ENCODE assay signal across 27 cellular contexts in genomic region chr19:3452456-3453068, GRCh38. TPM values are rescaled to one million over a fixed set of nuclear protein-coding genes. Genes with fewer than 3 reads are reported as not detected.
DNase-seq lines count a peak whose midpoint lies in the region; ATAC-seq and TF ChIP-seq lines count a peak whose summit lies in the region.
"Had no signal": no experiment of that assay in that cellular context is flagged by ENCODE, and none has a peak within 500 bp of the region (broad histone marks: within the 10 kb centered on the region; RNA-seq: fewer than 3 reads in every experiment).

No MANE protein-coding gene starts in this region.

- H3K27ac ChIP-seq in RWPE1 (peak overlapping the region; percentile 89), gastroesophageal sphincter (peak overlapping the region in 3 of 4 donors; percentile 85 to 92 (median 87)), stomach smooth muscle (ENCODE audit: low read length) (peak overlapping the region; percentile 24)
- H3K27ac ChIP-seq: foreskin keratinocyte, lower lobe of right lung, neutrophil had no signal

- 83 to 86% methylated on average over 7 to 13 of the region's 35 CpGs for WGBS in gastroesophageal sphincter (ENCODE audit: low coverage in 1 of 2), 2 donors

- H3K9me3 ChIP-seq in gastroesophageal sphincter (no peaks in the 10 kb centered on the region), stomach smooth muscle (ENCODE audit: control insufficient read depth in 2 of 2, low read length in 2 of 2) (no peaks in the 10 kb centered on the region)
- H3K9me3 ChIP-seq: HAP-1, lower lobe of right lung, neutrophil, spleen had no signal

- CTCF ChIA-PET in RWPE1 (lab: Yijun Ruan, JAX): no interaction called here

- H3K27ac Mint-ChIP-seq in CD14-positive monocyte (peak overlapping the region in 4 of 7 donors; percentile 13 to 46 (median 33)), nephron progenitor cell (no peak overlapping the region)
- H3K27ac Mint-ChIP-seq: CD4-positive, alpha-beta memory T cell; stimulated activated naive CD8-positive, alpha-beta T cell treated with anti-CD3 and anti-CD28 coated beads, Interleukin-15, Interleukin-2, amounts not matched to agents 100 ng/mL and 50 ng/mL, for 24 hours had no signal

- TF ChIP-seq EP300 in gastroesophageal sphincter (IDR thresholded peaks at IDR 0.05): no peak

- H3K4me1 ChIP-seq in gastroesophageal sphincter (peaks cover 0 to 64% (median 14%) of the 10 kb centered on the region in 3 donors), stomach smooth muscle (ENCODE audit: control insufficient read depth, insufficient read depth, low read length) (peaks cover 13% of the 10 kb centered on the region)
- H3K4me1 ChIP-seq: foreskin keratinocyte, HAP-1 had no signal

- no peak for TF ChIP-seq CTCF in CD14-positive monocyte (IDR thresholded peaks at IDR 0.05)
- no peak for TF ChIP-seq CTCF in RWPE1 (conservative IDR thresholded peaks at IDR 0.05; ENCODE audit: low read depth)
- no peak for TF ChIP-seq CTCF in gastroesophageal sphincter (IDR thresholded peaks at IDR 0.05)
- no peak for TF ChIP-seq CTCF in nephron progenitor cell (IDR thresholded peaks at IDR 0.05)

- H3K27me3 Mint-ChIP-seq in CD14-positive monocyte (ENCODE audit: low read depth in 3 of 3) (no peaks in the 10 kb centered on the region), nephron progenitor cell (ENCODE audit: low read depth, poor library complexity) (peaks cover 4% of the 10 kb centered on the region)
- H3K27me3 Mint-ChIP-seq: CD4-positive, alpha-beta memory T cell; stimulated activated naive CD8-positive, alpha-beta T cell treated with anti-CD3 and anti-CD28 coated beads, Interleukin-15, Interleukin-2, amounts not matched to agents 100 ng/mL and 50 ng/mL, for 24 hours had no signal

- H3K9me3 Mint-ChIP-seq in CD14-positive monocyte: no peaks in the 10 kb centered on the region
- H3K9me3 Mint-ChIP-seq in nephron progenitor cell: no peaks in the 10 kb centered on the region
- H3K9me3 Mint-ChIP-seq: activated T-cell treated with anti-CD3 and anti-CD28 coated beads, Interleukin-2, amount 50 U/mL, for 4 hours; CD4-positive, alpha-beta memory T cell; stimulated activated naive CD8-positive, alpha-beta T cell treated with anti-CD3 and anti-CD28 coated beads, Interleukin-15, Interleukin-2, amounts not matched to agents 100 ng/mL and 50 ng/mL, for 24 hours had no signal

- no peak for TF ChIP-seq POLR2A in gastroesophageal sphincter (IDR thresholded peaks at IDR 0.05)

- H3K27me3 ChIP-seq in gastroesophageal sphincter (no peaks in the 10 kb centered on the region), stomach smooth muscle (ENCODE audit: control insufficient read depth in 1 of 2, insufficient read depth in 2 of 2, low read length in 2 of 2) (no peaks in the 10 kb centered on the region)
- H3K27me3 ChIP-seq: foreskin keratinocyte, neutrophil, spleen had no signal

- H3K36me3 Mint-ChIP-seq in CD14-positive monocyte (peaks cover 44 to 82% of the 10 kb centered on the region in 2 donors), nephron progenitor cell (ENCODE audit: low read depth) (peaks cover 4% of the 10 kb centered on the region)

- no peaks in the 10 kb centered on the region for H3K4me1 Mint-ChIP-seq in CD14-positive monocyte
- H3K4me1 Mint-ChIP-seq in nephron progenitor cell: peaks cover 17% of the 10 kb centered on the region
- H3K4me1 Mint-ChIP-seq: CD4-positive, alpha-beta memory T cell had no signal

- in situ Hi-C loops in G401 (cut with HindIII; ENCODE audit: low sequenced_read_pairs): no loop called here

- POLR2A ChIA-PET in RWPE1 (lab: Yijun Ruan, JAX; ENCODE audit: low non-redundant PET): no interaction called here

- H3K4me3 Mint-ChIP-seq in CD14-positive monocyte (no peak overlapping the region), nephron progenitor cell (no peak overlapping the region)
- H3K4me3 Mint-ChIP-seq: activated T-cell treated with anti-CD3 and anti-CD28 coated beads, Interleukin-2, amount 50 U/mL, for 4 hours; CD4-positive, alpha-beta memory T cell; stimulated activated naive CD8-positive, alpha-beta T cell treated with anti-CD3 and anti-CD28 coated beads, Interleukin-15, Interleukin-2, amounts not matched to agents 100 ng/mL and 50 ng/mL, for 24 hours had no signal

- intact Hi-C loops in CD14-positive monocyte (cut with micrococcal nuclease): no loop called here

- no peak for DNase-seq in CD14-positive monocyte (ENCODE audit: low spot score)
- no peak for DNase-seq in RWPE1 (ENCODE audit: low spot score)
- no peak for DNase-seq in G401 (ENCODE audit: low spot score)
- DNase-seq in nephron progenitor cell: no peak
- DNase-seq: activated CD4-positive, alpha-beta T cell treated with anti-CD3 and anti-CD28 coated beads for 1 hour; activated CD8-positive, alpha-beta memory T cell treated with anti-CD3 and anti-CD28 coated beads for 24 hours; activated naive CD4-positive, alpha-beta T cell; activated T-cell treated with anti-CD3 and anti-CD28 coated beads, Interleukin-2, amount 50 U/mL, for 4 hours; amniotic stem cell; central memory CD4-positive, alpha-beta T cell; DMS153; foreskin keratinocyte; hippocampal formation; lower lobe of right lung; NCI-H2081 treated with DMSO at 0.1 percent for 48 hours; NCI-H446; SIG-M5; spleen; stimulated activated CD4-positive, alpha-beta T cell treated with anti-CD3 and anti-CD28 coated beads, Interleukin-4, amount 100 ng/mL, for 1 hour; T-helper 1 cell had no signal

- peaks cover 0 to 99% of the 10 kb centered on the region in 2 donors for H3K36me3 ChIP-seq in gastroesophageal sphincter
- peaks cover 40 to 43% of the 10 kb centered on the region in 2 donors for H3K36me3 ChIP-seq in stomach smooth muscle (ENCODE audit: control insufficient read depth in 2 of 2, insufficient read depth in 2 of 2, low read length in 2 of 2)

- H3K4me3 ChIP-seq in gastroesophageal sphincter (no peak overlapping the region), stomach smooth muscle (ENCODE audit: low read length in 2 of 2) (no peak overlapping the region)
- H3K4me3 ChIP-seq: HAP-1, lower lobe of right lung, spleen had no signal

- H3K9ac ChIP-seq in stomach smooth muscle (ENCODE audit: low read length in 2 of 2): no peak overlapping the region

- ATAC-seq in gastroesophageal sphincter (no peak), HG03097 (IDR thresholded peaks at IDR 0.05; ENCODE audit: low FRiP score, unreplicated experiment) (no peak)
- ATAC-seq: activated T-cell treated with anti-CD3 and anti-CD28 coated beads, Interleukin-2, amount 50 U/mL, for 4 hours; foreskin keratinocyte; lower lobe of right lung had no signal

RNA-seq across cellular contexts. Expression of gene SMIM24, which starts 27.8 kb away (rescaled TPM):
- under 1 TPM in 1 of 2 donors, not detected in 1; 0.30 TPM for polyA plus RNA-seq in CD14-positive monocyte
- total RNA-seq in gastroesophageal sphincter: not detected
- 0.24 TPM in 1 of 2 replicates, not detected in the other for total RNA-seq in G401 (2014; rRNA removed; shearing (Covaris generic))
- total RNA-seq: activated T-cell treated with anti-CD3 and anti-CD28 coated beads, Interleukin-2, amount 50 U/mL, for 4 hours; CD4-positive, alpha-beta memory T cell; foreskin keratinocyte; lower lobe of right lung had no signal
- polyA plus RNA-seq: CD4-positive, alpha-beta memory T cell had no signal

RNA-seq across cellular contexts. Expression of gene SMIM44, which starts 30.7 kb away (rescaled TPM):
- not detected for polyA plus RNA-seq in CD14-positive monocyte
- total RNA-seq in gastroesophageal sphincter: not detected
- total RNA-seq in G401 (2014; rRNA removed; shearing (Covaris generic)): not detected in 2 replicates
- total RNA-seq: activated T-cell treated with anti-CD3 and anti-CD28 coated beads, Interleukin-2, amount 50 U/mL, for 4 hours; CD4-positive, alpha-beta memory T cell; foreskin keratinocyte; lower lobe of right lung; spleen had no signal
- polyA plus RNA-seq: CD4-positive, alpha-beta memory T cell; foreskin keratinocyte; spleen had no signal

RNA-seq across cellular contexts. Expression of gene DOHH, which starts 47.9 kb away (rescaled TPM):
- 1 to 10 TPM; 3.7 to 4.1 TPM for polyA plus RNA-seq in CD14-positive monocyte
- total RNA-seq in gastroesophageal sphincter: 10 to 100 TPM; 16.5 to 30.7 (median 20.3) TPM
- total RNA-seq in G401 (2014; rRNA removed; shearing (Covaris generic)): 53.9 and 64.8 TPM in 2 replicates

RNA-seq across cellular contexts. Expression of gene FZR1, which starts 53.5 kb away (rescaled TPM):
- 1 to 10 TPM; 7.7 to 9.4 TPM for polyA plus RNA-seq in CD14-positive monocyte
- 10 to 100 TPM; 17.6 to 32.9 (median 23.0) TPM for total RNA-seq in gastroesophageal sphincter
- total RNA-seq in G401 (2014; rRNA removed; shearing (Covaris generic)): 76.0 and 81.3 TPM in 2 replicates

Comparison
In these comparisons a context has a peak if more than half of its experiments do, and no peak if none do; other contexts are left out.
1. H3K27ac ChIP-seq: peak in every context shown above with its lines; median percentile 89 in RWPE1; 87 in gastroesophageal sphincter; 24 in stomach smooth muscle.